Comparison of ENCODE assay signal across 13 cellular contexts in the genomic region with DNA sequence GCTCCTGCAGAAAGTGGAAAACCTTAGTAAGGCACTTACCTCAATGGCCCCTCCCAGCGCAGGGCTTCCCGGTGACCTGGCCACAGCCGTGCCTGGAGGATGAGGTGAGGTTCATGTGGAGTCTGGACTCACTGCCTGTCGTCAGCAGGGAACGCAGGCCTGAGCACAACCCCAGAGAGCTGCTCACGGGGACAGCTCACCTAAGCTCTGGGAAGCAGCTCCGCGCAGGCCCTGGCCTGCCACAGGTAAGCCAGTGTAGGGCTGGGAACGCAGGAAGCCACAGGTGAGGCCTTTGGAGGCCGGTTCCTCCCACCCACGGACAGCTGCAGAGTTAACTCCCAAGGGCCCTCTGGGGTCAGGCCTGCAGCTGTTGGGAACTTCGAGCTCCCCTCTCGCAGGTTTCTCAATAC. TPM values are rescaled to one million over a fixed set of nuclear protein-coding genes. Genes with fewer than 3 reads are reported as not detected.
DNase-seq lines count a peak whose midpoint lies in the region; ATAC-seq, FAIRE-seq and TF ChIP-seq lines count a peak whose summit lies in the region.
"Had no signal": no experiment of that assay in that cellular context is flagged by ENCODE, and none has a peak within 500 bp of the region (broad histone marks: within the 10 kb centered on the region; RNA-seq: fewer than 3 reads in every experiment).

No MANE protein-coding gene starts in this region.

- H4K20me1 ChIP-seq in mammary epithelial cell (ENCODE audit: insufficient read depth, low read length): no peaks in the 10 kb centered on the region
- no peaks in the 10 kb centered on the region for H4K20me1 ChIP-seq in smooth muscle cell (ENCODE audit: low read depth)

- H2AFZ ChIP-seq in mammary epithelial cell (ENCODE audit: low read depth, low read length) (peak overlapping the region; percentile 17), smooth muscle cell (ENCODE audit: low read depth) (no peak overlapping the region)

- FAIRE-seq in GM12891 (lab: Jason Lieb, UNC) (peak; percentile 38), HTR-8/SVneo (lab: Jason Lieb, UNC) (no peak)
- FAIRE-seq: astrocyte, frontal cortex, H1 had no signal

- peaks cover 25% of the 10 kb centered on the region for H3K4me1 ChIP-seq in mammary epithelial cell (ENCODE audit: insufficient read depth, low read length)
- no peaks in the 10 kb centered on the region for H3K4me1 ChIP-seq in smooth muscle cell (ENCODE audit: low read depth)
- H3K4me1 ChIP-seq: right lobe of liver had no signal

- H3K36me3 ChIP-seq in mammary epithelial cell (ENCODE audit: insufficient read depth, low read length): peaks cover 23% of the 10 kb centered on the region
- H3K36me3 ChIP-seq in smooth muscle cell (ENCODE audit: low read depth): no peaks in the 10 kb centered on the region

- H3K9me3 ChIP-seq in mammary epithelial cell (replicated peaks; ENCODE audit: insufficient read depth, low read length): no peaks in the 10 kb centered on the region
- no peaks in the 10 kb centered on the region for H3K9me3 ChIP-seq in smooth muscle cell (replicated peaks; ENCODE audit: low read depth)
- H3K9me3 ChIP-seq: right lobe of liver had no signal

- no peaks in the 10 kb centered on the region for H3F3A ChIP-seq in smooth muscle cell (ENCODE audit: low read depth)

- H3K4me2 ChIP-seq in mammary epithelial cell (ENCODE audit: insufficient read depth, low read depth, low read length) (peak overlapping the region; percentile 48), smooth muscle cell (no peak overlapping the region)

- CTCF ChIA-PET in mammary epithelial cell (lab: Charles Lee; ENCODE audit: low non-redundant PET): interaction anchor here (0.5 to 1.1 kb wide), 3 partner anchors 16 to 61 kb away, joined by 3 to 14 read pairs (median 5); no protein-coding TSS in a partner anchor

- H3K4me3 ChIP-seq in mammary epithelial cell (replicated peaks in 1 of 3; ENCODE audit: insufficient read depth in 1 of 3, low read depth in 2 of 3, low read length in 3 of 3) (no peak overlapping the region), smooth muscle cell (no peak overlapping the region)
- H3K4me3 ChIP-seq: right lobe of liver had no signal

- BruUV-seq in mammary epithelial cell (replicated peaks; lab: Mats Ljungman, UMichigan): no TSS peak

- H3K79me2 ChIP-seq in mammary epithelial cell (ENCODE audit: insufficient read depth, low read length) (peaks cover 11% of the 10 kb centered on the region), smooth muscle cell (ENCODE audit: low read depth) (no peaks in the 10 kb centered on the region)

- ATAC-seq in HG03432 (IDR thresholded peaks at IDR 0.05; ENCODE audit: unreplicated experiment): peak; percentile 35

- no peak for DNase-seq in GM12891 (ENCODE audit: insufficient read length, low spot score)
- DNase-seq in mammary epithelial cell: peak; percentile 98
- DNase-seq in smooth muscle cell (lab: John Stamatoyannopoulos, UW; ENCODE audit: unreplicated experiment): no peak
- DNase-seq in EL: no peak
- no peak for DNase-seq in kidney glomerular epithelial cell (lab: John Stamatoyannopoulos, UW)
- no peak for DNase-seq in HTR-8/SVneo (ENCODE audit: insufficient read length, low spot score)
- no peak for DNase-seq in pons (ENCODE audit: low spot score)
- DNase-seq: activated T-cell treated with anti-CD3 and anti-CD28 coated beads, Interleukin-2, amount 50 U/mL, for 48 hours; right lobe of liver had no signal

- in situ Hi-C loops in mammary epithelial cell (cut with MboI; ENCODE audit: low sequenced_read_pairs in 2 of 2): no loop called here

- no peaks in the 10 kb centered on the region for H3K27me3 ChIP-seq in mammary epithelial cell (ENCODE audit: insufficient read depth, low read length)
- H3K27me3 ChIP-seq in smooth muscle cell (ENCODE audit: low read depth): no peaks in the 10 kb centered on the region
- H3K27me3 ChIP-seq: right lobe of liver had no signal

- H3K9ac ChIP-seq in mammary epithelial cell (ENCODE audit: insufficient read depth, low read length) (no peak overlapping the region), smooth muscle cell (ENCODE audit: low read depth) (no peak overlapping the region)

- no peak for TF ChIP-seq CTCF in mammary epithelial cell (conservative IDR thresholded peaks at IDR 0.05 in 1 of 2, IDR thresholded peaks at IDR 0.05 in 1 of 2; ENCODE audit: extremely low read depth in 1 of 2, insufficient read depth in 1 of 2, low read depth in 1 of 2, low read length in 2 of 2)
- TF ChIP-seq CTCF in smooth muscle cell (IDR thresholded peaks at IDR 0.05; ENCODE audit: borderline replicate concordance, insufficient read depth, poor library complexity, severe bottlenecking): no peak

- H3K27ac ChIP-seq in mammary epithelial cell (ENCODE audit: insufficient read depth, low read depth, low read length) (peak overlapping the region; percentile 66), smooth muscle cell (ENCODE audit: low read depth) (peak overlapping the region; percentile 35)
- H3K27ac ChIP-seq: right lobe of liver had no signal

- dilution Hi-C loops in mammary epithelial cell (cut with HindIII; ENCODE audit: low sequenced_read_pairs): no loop called here

- intact Hi-C loops in mammary epithelial cell (cut with micrococcal nuclease): no loop called here

- WGBS in mammary epithelial cell (ENCODE audit: low coverage, missing lambda C conversion rate): 3% methylated on average over 8 of the region's 13 CpGs
- WGBS in smooth muscle cell (ENCODE audit: low lambda C conversion rate): 77% methylated on average over 13 of the region's 13 CpGs

- no peak for TF ChIP-seq POLR2A in GM12891 (IDR thresholded peaks at IDR 0.05; ENCODE audit: low read depth, low read length)

TF ChIP-seq in GM12891, 5 proteins besides CTCF, POLR2A, EP300 and RAD21:
- TF ChIP-seq PAX5 (IDR thresholded peaks at IDR 0.05; ENCODE audit: insufficient read depth, low read length, severe bottlenecking) (no peak), SPI1 (IDR thresholded peaks at IDR 0.05; ENCODE audit: low read depth, low read length) (no peak), POLR2AphosphoS5 (IDR thresholded peaks at IDR 0.05; ENCODE audit: low read depth, low read length) (no peak), TAF1 (IDR thresholded peaks at IDR 0.05; ENCODE audit: low read depth, low read length) (no peak), POU2F2 (IDR thresholded peaks at IDR 0.05; ENCODE audit: low read depth, low read length) (no peak)
TF ChIP-seq in GM12891: peak in this region for 0.

RNA-seq across cellular contexts. Expression of a gene that starts 32.8 kb away (rescaled TPM):
- 26.8 TPM for polyA plus RNA-seq in GM12891 (2012; ENCODE audit: low read depth, missing spikeins)
- total RNA-seq in mammary epithelial cell: 10 to 100 TPM; 35.8 to 63.7 TPM
- 43.1 TPM for polyA plus RNA-seq in mammary epithelial cell
- 90.0 TPM for polyA minus RNA-seq in mammary epithelial cell
- 24.6 and 36.8 TPM in 2 replicates for total RNA-seq in smooth muscle cell
- 22.1 and 27.8 TPM in 2 replicates for polyA plus RNA-seq in smooth muscle cell
